Comparison of ENCODE assay signal across 8 cellular contexts in the genomic region with DNA sequence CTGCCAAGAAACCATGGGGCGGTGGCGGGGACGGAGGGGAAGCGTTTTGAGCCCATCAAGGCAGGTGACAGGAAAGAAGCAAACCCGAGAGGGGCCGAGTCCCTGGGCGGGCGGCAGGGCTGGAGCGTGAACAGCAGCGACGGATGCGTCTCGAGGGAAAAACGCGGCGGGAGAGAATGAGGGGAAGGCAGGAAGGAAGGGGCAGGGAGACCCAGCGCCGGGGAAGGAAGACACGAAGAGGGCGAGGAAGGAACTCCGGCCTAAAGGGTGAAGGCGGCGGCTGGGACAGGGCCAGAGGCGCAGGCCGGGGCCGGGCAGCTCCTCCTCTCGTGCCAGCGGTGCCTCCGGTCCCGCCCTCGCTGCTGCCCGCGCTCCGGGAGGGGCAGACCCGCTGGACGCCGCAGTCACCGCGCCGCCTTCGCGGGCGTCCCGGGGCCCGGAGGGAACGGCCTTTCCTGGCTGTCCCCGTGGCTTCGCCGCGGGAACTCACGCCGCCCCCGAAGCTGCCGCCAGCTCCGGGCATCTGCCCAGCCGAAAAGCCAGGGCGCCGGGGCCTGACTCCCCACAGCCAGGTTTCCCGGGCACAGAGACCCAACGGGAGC. TPM values are rescaled to one million over a fixed set of nuclear protein-coding genes. Genes with fewer than 3 reads are reported as not detected.
A peak's percentile ranks its signal among the peaks of the same experiment; 100 is the strongest.
DNase-seq lines count a peak whose midpoint lies in the region; ATAC-seq and TF ChIP-seq lines count a peak whose summit lies in the region.

No MANE protein-coding gene starts in this region.

- intact Hi-C loops in activated T-helper 1 cell treated with anti-CD3 and anti-CD28 coated beads, Interleukin-12 subunit alpha, Interleukin-12 subunit beta, Interleukin-2, Interleukin-4 antibody, amounts not matched to agents 30 ng/mL and 10 ng/mL and 1 ng/mL, durations not matched to agents 14 hours and 24 hours and 36 hours (cut with micrococcal nuclease), result loop anchor here (1.0 to 5.0 kb wide), 6 partner anchors 90 to 1710 kb away; partner anchors contain the start of genes HAUS3, HTT, HTT-AS and POLN

- peak overlapping the region; percentile 92 for H3K4me2 ChIP-seq in neural progenitor cell

- WGBS in gastroesophageal sphincter (ENCODE audit: low coverage in 1 of 2), 2 donors, result 0 to 1% methylated on average over 4 to 20 of the region's 60 CpGs

- peaks cover 14% of the 10 kb centered on the region for H3K27me3 ChIP-seq in H7 (ENCODE audit: control insufficient read depth, insufficient read depth, low read length)
- no peaks in the 10 kb centered on the region for H3K27me3 ChIP-seq in gastroesophageal sphincter
- H3K27me3 ChIP-seq in neural progenitor cell, result no peaks in the 10 kb centered on the region

- peaks cover 10% of the 10 kb centered on the region for H4K20me1 ChIP-seq in neural progenitor cell (ENCODE audit: low read depth)

- H3K36me3 ChIP-seq in H7 (replicated peaks; ENCODE audit: control insufficient read depth, insufficient read depth, low read length) (no peaks in the 10 kb centered on the region), gastroesophageal sphincter (no peaks in the 10 kb centered on the region), neural progenitor cell (no peaks in the 10 kb centered on the region)

- H3K9me3 ChIP-seq in gastroesophageal sphincter, result peaks cover 0 to 6% (median 0%) of the 10 kb centered on the region in 3 donors
- no peaks in the 10 kb centered on the region for H3K9me3 ChIP-seq in neural progenitor cell (ENCODE audit: low read depth)

- no peaks in the 10 kb centered on the region for H3K36me3 Mint-ChIP-seq in activated T-helper 1 cell treated with anti-CD3 and anti-CD28 coated beads, Interleukin-12 subunit alpha, Interleukin-12 subunit beta, Interleukin-2, Interleukin-4 antibody, amounts not matched to agents 30 ng/mL and 10 ng/mL and 1 ng/mL, durations not matched to agents 14 hours and 24 hours and 36 hours (ENCODE audit: low read depth)
- peaks cover 23% of the 10 kb centered on the region for H3K36me3 Mint-ChIP-seq in neural progenitor cell

- H2AFZ ChIP-seq in neural progenitor cell (replicated peaks), result peak overlapping the region; percentile 90

- peaks cover 38% of the 10 kb centered on the region for H3K79me2 ChIP-seq in neural progenitor cell (ENCODE audit: low read depth)

- H3F3A ChIP-seq in neural progenitor cell (ENCODE audit: low read depth), result peaks cover 40% of the 10 kb centered on the region

- H3K4me1 ChIP-seq in gastroesophageal sphincter (peaks cover 0 to 54% (median 5%) of the 10 kb centered on the region in 3 donors), neural progenitor cell (peaks cover 32% of the 10 kb centered on the region)

- TF ChIP-seq EP300 in gastroesophageal sphincter (IDR thresholded peaks at IDR 0.05), result no peak

- peak overlapping the region; percentile 97 to 99 (median 98) for H3K27ac ChIP-seq in gastroesophageal sphincter
- H3K27ac ChIP-seq in neural progenitor cell, result peak overlapping the region; percentile 80

- H3K27me3 Mint-ChIP-seq in activated T-helper 1 cell treated with anti-CD3 and anti-CD28 coated beads, Interleukin-12 subunit alpha, Interleukin-12 subunit beta, Interleukin-2, Interleukin-4 antibody, amounts not matched to agents 30 ng/mL and 10 ng/mL and 1 ng/mL, durations not matched to agents 14 hours and 24 hours and 36 hours (ENCODE audit: insufficient read depth), result peaks cover 47% of the 10 kb centered on the region
- peaks cover 6% of the 10 kb centered on the region for H3K27me3 Mint-ChIP-seq in neural progenitor cell (ENCODE audit: insufficient read depth, low read depth)

- H3K9me3 Mint-ChIP-seq in activated T-helper 1 cell treated with anti-CD3 and anti-CD28 coated beads, Interleukin-12 subunit alpha, Interleukin-12 subunit beta, Interleukin-2, Interleukin-4 antibody, amounts not matched to agents 30 ng/mL and 10 ng/mL and 1 ng/mL, durations not matched to agents 14 hours and 24 hours and 36 hours, result no peaks in the 10 kb centered on the region
- peaks cover 19% of the 10 kb centered on the region for H3K9me3 Mint-ChIP-seq in neural progenitor cell

- no peak for TF ChIP-seq POLR2A in gastroesophageal sphincter (IDR thresholded peaks at IDR 0.05)

- H3K4me3 Mint-ChIP-seq in activated T-helper 1 cell treated with anti-CD3 and anti-CD28 coated beads, Interleukin-12 subunit alpha, Interleukin-12 subunit beta, Interleukin-2, Interleukin-4 antibody, amounts not matched to agents 30 ng/mL and 10 ng/mL and 1 ng/mL, durations not matched to agents 14 hours and 24 hours and 36 hours, result peak overlapping the region; percentile 83
- peak overlapping the region; percentile 91 for H3K4me3 Mint-ChIP-seq in neural progenitor cell

- peak; percentile 50 for DNase-seq in NCI-H1092 treated with DMSO at 0.1 percent for 48 hours (lab: John Stamatoyannopoulos, UW)
- no peak for DNase-seq in NCI-H1092 (lab: John Stamatoyannopoulos, UW)
- peak; percentile 86 for DNase-seq in H7
- peak; percentile 72 for DNase-seq in M059J (ENCODE audit: low read depth)
- no peak for DNase-seq in activated T-helper 1 cell treated with anti-CD3 and anti-CD28 coated beads, Interleukin-12 subunit alpha, Interleukin-12 subunit beta, Interleukin-2, Interleukin-4 antibody, amounts not matched to agents 30 ng/mL and 10 ng/mL and 1 ng/mL, durations not matched to agents 14 hours and 24 hours and 36 hours (ENCODE audit: low spot score)
- peak; percentile 75 for DNase-seq in neural progenitor cell (ENCODE audit: low spot score)
- no peak for DNase-seq in GM20000 (ENCODE audit: low spot score)

- peak overlapping the region; percentile 72 for H3K27ac Mint-ChIP-seq in activated T-helper 1 cell treated with anti-CD3 and anti-CD28 coated beads, Interleukin-12 subunit alpha, Interleukin-12 subunit beta, Interleukin-2, Interleukin-4 antibody, amounts not matched to agents 30 ng/mL and 10 ng/mL and 1 ng/mL, durations not matched to agents 14 hours and 24 hours and 36 hours
- peak overlapping the region; percentile 82 for H3K27ac Mint-ChIP-seq in neural progenitor cell

- TF ChIP-seq CTCF in gastroesophageal sphincter (IDR thresholded peaks at IDR 0.05) (no peak), neural progenitor cell (IDR thresholded peaks at IDR 0.05) (no peak), GM20000 (IDR thresholded peaks at IDR 0.05; ENCODE audit: extremely low read depth, missing control alignments) (no peak)

- peak; percentile 61 for ATAC-seq in gastroesophageal sphincter

- H3K4me3 ChIP-seq in H7 (ENCODE audit: insufficient read depth, low read depth, low read length) (peak overlapping the region; percentile 55), gastroesophageal sphincter (peak overlapping the region; percentile 95 to 96), neural progenitor cell (peak overlapping the region; percentile 71)

- peak overlapping the region; percentile 4 for H3K9ac ChIP-seq in neural progenitor cell

- peaks cover 6% of the 10 kb centered on the region for H3K4me1 Mint-ChIP-seq in activated T-helper 1 cell treated with anti-CD3 and anti-CD28 coated beads, Interleukin-12 subunit alpha, Interleukin-12 subunit beta, Interleukin-2, Interleukin-4 antibody, amounts not matched to agents 30 ng/mL and 10 ng/mL and 1 ng/mL, durations not matched to agents 14 hours and 24 hours and 36 hours (ENCODE audit: low read depth)
- peaks cover 26% of the 10 kb centered on the region for H3K4me1 Mint-ChIP-seq in neural progenitor cell

RNA-seq across cellular contexts. Expression of gene RGS12, which starts 0.8 kb away (rescaled TPM):
- 18.7 and 19.7 TPM in 2 replicates for total RNA-seq in H7 (2014; rRNA removed; shearing (Covaris generic))
- 7.5 and 15.8 TPM in 2 replicates for total RNA-seq in M059J (2014; rRNA removed; shearing (Covaris generic))
- 3.1 and 3.6 TPM in 2 replicates for total RNA-seq in activated T-helper 1 cell treated with anti-CD3 and anti-CD28 coated beads, Interleukin-12 subunit alpha, Interleukin-12 subunit beta, Interleukin-2, Interleukin-4 antibody, amounts not matched to agents 30 ng/mL and 10 ng/mL and 1 ng/mL, durations not matched to agents 14 hours and 24 hours and 36 hours
- 10 to 100 TPM; 24.1 to 32.7 (median 29.1) TPM for total RNA-seq in gastroesophageal sphincter
- total RNA-seq in neural progenitor cell (ENCODE audit: low replicate concordance), result 36.6 and 140 TPM in 2 replicates

RNA-seq across cellular contexts. Expression of gene MSANTD1, which starts 43.1 kb away (rescaled TPM):
- total RNA-seq in H7 (2014; rRNA removed; shearing (Covaris generic)), result 0.07 and 0.24 TPM in 2 replicates
- 0.10 TPM in 1 of 2 replicates, not detected in the other for total RNA-seq in M059J (2014; rRNA removed; shearing (Covaris generic))
- total RNA-seq in activated T-helper 1 cell treated with anti-CD3 and anti-CD28 coated beads, Interleukin-12 subunit alpha, Interleukin-12 subunit beta, Interleukin-2, Interleukin-4 antibody, amounts not matched to agents 30 ng/mL and 10 ng/mL and 1 ng/mL, durations not matched to agents 14 hours and 24 hours and 36 hours, result 0.73 and 1.2 TPM in 2 replicates
- total RNA-seq in gastroesophageal sphincter (1 to 10 TPM in 2 of 4 donors, under 1 TPM in 1, not detected in 1; 0.78 to 6.9 (median 1.5) TPM), neural progenitor cell (ENCODE audit: low replicate concordance) (0.17 and 0.25 TPM in 2 replicates)

Comparison
In these comparisons a context has a peak if more than half of its experiments do, and no peak if none do; other contexts are left out.
1. DNase-seq: peak in NCI-H1092 treated with DMSO at 0.1 percent for 48 hours (single experiment), H7 (single experiment), M059J (single experiment) and neural progenitor cell (single experiment); none in NCI-H1092 (single experiment), activated T-helper 1 cell treated with anti-CD3 and anti-CD28 coated beads, Interleukin-12 subunit alpha, Interleukin-12 subunit beta, Interleukin-2, Interleukin-4 antibody, amounts not matched to agents 30 ng/mL and 10 ng/mL and 1 ng/mL, durations not matched to agents 14 hours and 24 hours and 36 hours (single experiment) and GM20000 (single experiment).
2. Peak in every context shown above with its lines, with median percentiles within 50 percentile points of each other: H3K4me3 ChIP-seq.